1 cellular context compared by ENCODE assay signal in genomic region chr1:24849653-24850295, GRCh38.
A peak's percentile ranks its signal among the peaks of the same experiment; 100 is the strongest.
TF ChIP-seq lines count a peak whose summit lies in the region.

No MANE protein-coding gene starts in this region.

TF ChIP-seq in HEK293, 187 proteins besides CTCF, POLR2A, EP300 and RAD21 (continued from another document):
- TF ChIP-seq HIC1 (tag by site-specific recombination; IDR thresholded peaks at IDR 0.05) (0 out of 2 replicates have a peak, but pooled peaks have one; percentile 52), SP7 (tag by site-specific recombination; IDR thresholded peaks at IDR 0.05) (0 out of 2 replicates have a peak, but pooled peaks have one; percentile 14), ZNF324 (tag by site-specific recombination; IDR thresholded peaks at IDR 0.05) (no peak), ZNF501 (tag by site-specific recombination; IDR thresholded peaks at IDR 0.05) (no peak), ZNF530 (tag by site-specific recombination; IDR thresholded peaks at IDR 0.05; ENCODE audit: low read depth) (peak; percentile 45; the same call in 1 of the 2 replicates), ZNF561 (tag by site-specific recombination; IDR thresholded peaks at IDR 0.05; ENCODE audit: borderline replicate concordance) (0 out of 2 replicates have a peak, but pooled peaks have one; percentile 18), BCL11A (tag by site-specific recombination; IDR thresholded peaks at IDR 0.05; ENCODE audit: low read depth) (0 out of 2 replicates have a peak, but pooled peaks have one; percentile 14), ZNF175 (tag by site-specific recombination; IDR thresholded peaks at IDR 0.05) (no peak), PATZ1 (tag by site-specific recombination; IDR thresholded peaks at IDR 0.05) (0 out of 2 replicates have a peak, but pooled peaks have one; percentile 38), GFI1B (tag by site-specific recombination; IDR thresholded peaks at IDR 0.05) (no peak), KLF16 (tag by site-specific recombination; IDR thresholded peaks at IDR 0.05) (no peak), INSM2 (tag by site-specific recombination; IDR thresholded peaks at IDR 0.05) (no peak), RBAK (tag by site-specific recombination; IDR thresholded peaks at IDR 0.05) (no peak), GLIS2 (tag by site-specific recombination; IDR thresholded peaks at IDR 0.05) (0 out of 2 replicates have a peak, but pooled peaks have one; percentile 34)
